ENCODE assay signal across 13 cellular contexts in genomic region chr5:74578356-74579044, GRCh38.
DNase-seq lines count a peak whose midpoint lies in the region; ATAC-seq and TF ChIP-seq lines count a peak whose summit lies in the region.
"Had no signal": no experiment of that assay in that cellular context is flagged by ENCODE, and none has a peak within 500 bp of the region (broad histone marks: within the 10 kb centered on the region; RNA-seq: fewer than 3 reads in every experiment).

No MANE protein-coding gene starts in this region.

- WGBS in neuronal stem cell (ENCODE audit: extremely low coverage in 2 of 2, insufficient read length in 2 of 2, insufficient replicate concordance in 1 of 2), 2 donors: no CpG with 5 or more reads among the region's 7 CpGs

- H3K4me1 Mint-ChIP-seq in activated CD4-positive, alpha-beta T cell treated with anti-CD3 and anti-CD28 coated beads, Interleukin-2, amount 10 ng/mL, durations not matched to agents 7 days and 5 days: peaks cover 43% of the 10 kb centered on the region

- H3K14ac ChIP-seq in neuronal stem cell (ENCODE audit: low read length): no peak overlapping the region

- peak overlapping the region; percentile 82 for H3K27ac Mint-ChIP-seq in activated CD4-positive, alpha-beta T cell treated with anti-CD3 and anti-CD28 coated beads, Interleukin-2, amount 10 ng/mL, durations not matched to agents 7 days and 5 days

- H3K4me3 ChIP-seq in Loucy (ENCODE audit: low read length, poor library complexity, severe bottlenecking) (peak overlapping the region; percentile 31), neuronal stem cell (ENCODE audit: low read length in 2 of 2) (no peak overlapping the region)
- H3K4me3 ChIP-seq: A549, breast epithelium, transverse colon had no signal

- no peak overlapping the region for H2AFZ ChIP-seq in Loucy (ENCODE audit: low read length)
- H2AFZ ChIP-seq in neuronal stem cell (ENCODE audit: low read length): peak overlapping the region; percentile 22

- no peak overlapping the region for H4K91ac ChIP-seq in neuronal stem cell (ENCODE audit: low read depth, low read length, poor library complexity)

- no peaks in the 10 kb centered on the region for H3F3A ChIP-seq in Loucy (ENCODE audit: low read depth)

- H4K20me1 ChIP-seq in Loucy (ENCODE audit: insufficient read depth, low read length, poor library complexity, severe bottlenecking): no peaks in the 10 kb centered on the region

- H2BK5ac ChIP-seq in neuronal stem cell (ENCODE audit: low read length): no peak overlapping the region

- H3K36me3 Mint-ChIP-seq in activated CD4-positive, alpha-beta T cell treated with anti-CD3 and anti-CD28 coated beads, Interleukin-2, amount 10 ng/mL, durations not matched to agents 7 days and 5 days (ENCODE audit: low read depth): peaks cover 4% of the 10 kb centered on the region

- H2BK120ac ChIP-seq in neuronal stem cell (ENCODE audit: low read depth, low read length): no peak overlapping the region

- H3K79me2 ChIP-seq in Loucy (ENCODE audit: insufficient read depth, low read length): no peaks in the 10 kb centered on the region

- no peaks in the 10 kb centered on the region for H3K36me3 ChIP-seq in Loucy (ENCODE audit: insufficient read depth, low read length)
- H3K36me3 ChIP-seq in neuronal stem cell (replicated peaks in 1 of 2; ENCODE audit: control insufficient read depth in 2 of 2, insufficient read depth in 2 of 2, low read length in 2 of 2): no peaks in the 10 kb centered on the region
- H3K36me3 ChIP-seq: breast epithelium, transverse colon had no signal

- H2BK15ac ChIP-seq in neuronal stem cell (ENCODE audit: low read length): no peak overlapping the region

- no peak overlapping the region for H3K23ac ChIP-seq in neuronal stem cell (ENCODE audit: low read depth, low read length, poor library complexity)

- CTCF ChIA-PET in activated CD4-positive, alpha-beta T cell treated with anti-CD3 and anti-CD28 coated beads, Interleukin-2, amount 10 ng/mL, durations not matched to agents 7 days and 5 days (lab: Charles Lee): no interaction called here

- H3K79me1 ChIP-seq in neuronal stem cell (ENCODE audit: low read depth, low read length): no peaks in the 10 kb centered on the region

- peaks cover 33% of the 10 kb centered on the region for H3K4me1 ChIP-seq in Loucy (ENCODE audit: insufficient read depth, low read length, poor library complexity, severe bottlenecking)
- H3K4me1 ChIP-seq in neuronal stem cell (ENCODE audit: control insufficient read depth in 2 of 2, insufficient read depth in 1 of 2, low read depth in 1 of 2, low read length in 2 of 2): peaks cover 2 to 5% of the 10 kb centered on the region in 2 donors
- H3K4me1 ChIP-seq: breast epithelium had no signal

- H2AK5ac ChIP-seq in neuronal stem cell (ENCODE audit: low read depth, low read length): no peak overlapping the region

- H3K4me3 Mint-ChIP-seq in activated CD4-positive, alpha-beta T cell treated with anti-CD3 and anti-CD28 coated beads, Interleukin-2, amount 10 ng/mL, durations not matched to agents 7 days and 5 days: peak overlapping the region; percentile 43

- H3K27me3 ChIP-seq in Loucy (ENCODE audit: insufficient read depth, low read length, poor library complexity, severe bottlenecking) (no peaks in the 10 kb centered on the region), neuronal stem cell (ENCODE audit: control insufficient read depth in 3 of 3, insufficient read depth in 3 of 3, low read depth in 1 of 3, low read length in 3 of 3) (no peaks in the 10 kb centered on the region)
- H3K27me3 ChIP-seq: breast epithelium, transverse colon had no signal

- ATAC-seq in GM21723 (IDR thresholded peaks at IDR 0.05; ENCODE audit: unreplicated experiment): peak; percentile 47
- ATAC-seq in omental fat pad (ENCODE audit: low FRiP score): no peak
- ATAC-seq in left lobe of liver: no peak
- ATAC-seq: A549 had no signal

- no peak overlapping the region for H3K4ac ChIP-seq in neuronal stem cell (ENCODE audit: low read length)

- H3K9me2 ChIP-seq in Loucy (replicated peaks; ENCODE audit: low read depth, low read length): no peaks in the 10 kb centered on the region

- no peak for TF ChIP-seq CTCF in Loucy (conservative IDR thresholded peaks at IDR 0.05; ENCODE audit: low read length)
- no peak for TF ChIP-seq CTCF in omental fat pad (IDR thresholded peaks at IDR 0.05)

- no peaks in the 10 kb centered on the region for H3K27me3 Mint-ChIP-seq in activated CD4-positive, alpha-beta T cell treated with anti-CD3 and anti-CD28 coated beads, Interleukin-2, amount 10 ng/mL, durations not matched to agents 7 days and 5 days

- H3K9ac ChIP-seq in Loucy (ENCODE audit: low read depth, low read length, poor library complexity, severe bottlenecking) (no peak overlapping the region), neuronal stem cell (ENCODE audit: low read depth, low read length, poor library complexity) (no peak overlapping the region)

- peak overlapping the region; percentile 5 for H3K18ac ChIP-seq in neuronal stem cell (ENCODE audit: low read length)

- no peak for DNase-seq in activated CD4-positive, alpha-beta T cell treated with anti-CD3 and anti-CD28 coated beads, Interleukin-2, amount 10 ng/mL, durations not matched to agents 7 days and 5 days
- DNase-seq in activated CD4-positive, alpha-beta T cell treated with anti-CD3 and anti-CD28 coated beads, Interleukin-2, amount 50 U/mL, for 1 hour: no peak
- DNase-seq in neuronal stem cell (ENCODE audit: low spot score) (no peak), omental fat pad (ENCODE audit: low spot score) (no peak), left lobe of liver (ENCODE audit: low spot score) (no peak), NK-92 (lab: John Stamatoyannopoulos, UW; ENCODE audit: unreplicated experiment) (no peak)
- DNase-seq: NCI-H2029, RPMI8226 had no signal

- H3K9me3 Mint-ChIP-seq in activated CD4-positive, alpha-beta T cell treated with anti-CD3 and anti-CD28 coated beads, Interleukin-2, amount 10 ng/mL, durations not matched to agents 7 days and 5 days: peaks cover 3% of the 10 kb centered on the region

- POLR2A ChIA-PET in activated CD4-positive, alpha-beta T cell treated with anti-CD3 and anti-CD28 coated beads, Interleukin-2, amount 10 ng/mL, durations not matched to agents 7 days and 5 days (lab: Charles Lee): no interaction called here

- no peak overlapping the region for H3K27ac ChIP-seq in neuronal stem cell (replicated peaks; ENCODE audit: low read length)
- H3K27ac ChIP-seq: breast epithelium had no signal

- peak overlapping the region; percentile 41 for H3K4me2 ChIP-seq in Loucy (ENCODE audit: low read depth, low read length, poor library complexity, severe bottlenecking)
- H3K4me2 ChIP-seq in neuronal stem cell (ENCODE audit: insufficient read depth, low read length, poor library complexity, severe bottlenecking): no peak overlapping the region
- H3K4me2 ChIP-seq: A549 had no signal

- H2BK12ac ChIP-seq in neuronal stem cell (ENCODE audit: low read length): no peak overlapping the region

- no peaks in the 10 kb centered on the region for H3K9me3 ChIP-seq in Loucy (ENCODE audit: insufficient read depth, low read depth, low read length)
- no peaks in the 10 kb centered on the region for H3K9me3 ChIP-seq in neuronal stem cell (replicated peaks in 1 of 2; ENCODE audit: control insufficient read depth in 2 of 2, insufficient read depth in 1 of 2, low read depth in 1 of 2, low read length in 2 of 2)
- H3K9me3 ChIP-seq: A549, breast epithelium, transverse colon had no signal

- H4K8ac ChIP-seq in neuronal stem cell (ENCODE audit: low read depth, low read length): no peak overlapping the region
